ENCODE assay signal across 25 cellular contexts in genomic region chr16:6068063-6068462, GRCh38.
"Had no signal": no experiment of that assay in that cellular context is flagged by ENCODE, and none has a peak within 500 bp of the region (broad histone marks: within the 10 kb centered on the region; RNA-seq: fewer than 3 reads in every experiment).

No MANE protein-coding gene starts in this region.

- H3K27ac ChIP-seq: left ventricle myocardium inferior, ovary, right atrium auricular region, right lobe of liver, stomach, testis, thyroid gland, transverse colon, upper lobe of left lung, vagina had no signal

- ATAC-seq: left colon; naive thymus-derived CD8-positive, alpha-beta T cell; right lobe of liver; stimulated activated naive B cell treated with anti-CD40 and anti-IgM and Interleukin-4, amounts not matched to agents 10 μg/mL and 1 μg/mL and 100 μg/mL, for 72 hours; stimulated activated naive CD8-positive, alpha-beta T cell treated with anti-CD3 and anti-CD28 coated beads, Interleukin-15, Interleukin-2, amounts not matched to agents 100 U/mL and 50 U/mL, for 24 hours had no signal

- H3K4me2 ChIP-seq: smooth muscle cell had no signal

- H3K27me3 ChIP-seq: ovary, right atrium auricular region, right lobe of liver, stomach, testis, thyroid gland, transverse colon, upper lobe of left lung, vagina had no signal

- H3K4me3 ChIP-seq: left ventricle myocardium inferior, lung, ovary, right atrium auricular region, right lobe of liver, smooth muscle cell, stomach, testis, thyroid gland, transverse colon, upper lobe of left lung, vagina had no signal

- H3K27me3 Mint-ChIP-seq: memory B cell; progenitor cell of endocrine pancreas; stimulated activated naive B cell treated with anti-CD40 and anti-IgM and Interleukin-4, amounts not matched to agents 10 μg/mL and 1 μg/mL and 100 μg/mL, for 72 hours had no signal

- H3K4me1 Mint-ChIP-seq: memory B cell; naive thymus-derived CD8-positive, alpha-beta T cell; nephron; stimulated activated naive B cell treated with anti-CD40 and anti-IgM and Interleukin-4, amounts not matched to agents 10 μg/mL and 1 μg/mL and 100 μg/mL, for 72 hours had no signal

- DNase-seq: hippocampal formation; kidney; left colon; left ventricle myocardium inferior; naive thymus-derived CD8-positive, alpha-beta T cell; ovary; right lobe of liver; stimulated activated CD4-positive, alpha-beta T cell treated with anti-CD3 and anti-CD28 coated beads, Interleukin-12 subunit alpha, Interleukin-12 subunit beta, amount 100 ng/mL, for 4 hours; stimulated activated CD4-positive, alpha-beta T cell treated with anti-CD3 and anti-CD28 coated beads, Interleukin-15, amount 100 ng/mL, for 24 hours; stimulated activated CD4-positive, alpha-beta T cell treated with anti-CD3 and anti-CD28 coated beads, Interleukin-2, amount 100 ng/mL, for 24 hours; stimulated activated CD4-positive, alpha-beta T cell treated with anti-CD3 and anti-CD28 coated beads, Interleukin-4, amount 100 ng/mL, for 1 hour; stimulated activated naive B cell treated with anti-CD40 and anti-IgM and Interleukin-4, amounts not matched to agents 10 μg/mL and 1 μg/mL and 100 μg/mL, for 72 hours; stimulated activated naive CD8-positive, alpha-beta T cell treated with anti-CD3 and anti-CD28 coated beads, Interleukin-15, Interleukin-2, amounts not matched to agents 100 U/mL and 50 U/mL, for 24 hours; stomach; testis; thyroid gland; transverse colon; upper lobe of left lung had no signal

- H3K36me3 ChIP-seq: left ventricle myocardium inferior, ovary, right atrium auricular region, right lobe of liver, stomach, thyroid gland, transverse colon, upper lobe of left lung, vagina had no signal

- H3K4me3 Mint-ChIP-seq: memory B cell; naive thymus-derived CD8-positive, alpha-beta T cell; nephron; stimulated activated naive B cell treated with anti-CD40 and anti-IgM and Interleukin-4, amounts not matched to agents 10 μg/mL and 1 μg/mL and 100 μg/mL, for 72 hours had no signal

- H3K36me3 Mint-ChIP-seq: memory B cell; stimulated activated naive B cell treated with anti-CD40 and anti-IgM and Interleukin-4, amounts not matched to agents 10 μg/mL and 1 μg/mL and 100 μg/mL, for 72 hours had no signal

- H3K9me3 Mint-ChIP-seq: nephron had no signal

- H3K9me3 ChIP-seq: left ventricle myocardium inferior, ovary, right atrium auricular region, right lobe of liver, testis, thyroid gland, transverse colon, upper lobe of left lung, vagina had no signal

- H3K4me1 ChIP-seq: left ventricle myocardium inferior, right atrium auricular region, right lobe of liver, stomach, testis, thyroid gland, transverse colon, upper lobe of left lung, vagina had no signal

- H3K27ac Mint-ChIP-seq: memory B cell; naive thymus-derived CD8-positive, alpha-beta T cell; nephron; progenitor cell of endocrine pancreas; stimulated activated naive B cell treated with anti-CD40 and anti-IgM and Interleukin-4, amounts not matched to agents 10 μg/mL and 1 μg/mL and 100 μg/mL, for 72 hours had no signal
